Comparison of ENCODE assay signal across 13 cellular contexts in genomic region chr5:141957367-141957993, GRCh38. TPM values are rescaled to one million over a fixed set of nuclear protein-coding genes. Genes with fewer than 3 reads are reported as not detected.
DNase-seq lines count a peak whose midpoint lies in the region; ATAC-seq and TF ChIP-seq lines count a peak whose summit lies in the region.
"Had no signal": no experiment of that assay in that cellular context is flagged by ENCODE, and none has a peak within 500 bp of the region (broad histone marks: within the 10 kb centered on the region; RNA-seq: fewer than 3 reads in every experiment).

No MANE protein-coding gene starts in this region.

- no peaks in the 10 kb centered on the region for H3K27me3 Mint-ChIP-seq in activated naive CD4-positive, alpha-beta T cell treated with anti-CD3 and anti-CD28 coated beads for 36 hours (ENCODE audit: low read depth)
- no peaks in the 10 kb centered on the region for H3K27me3 Mint-ChIP-seq in activated naive CD8-positive, alpha-beta T cell treated with anti-CD3 and anti-CD28 coated beads, Interleukin-2, amount 50 U/mL, for 24 hours
- no peaks in the 10 kb centered on the region for H3K27me3 Mint-ChIP-seq in WTC11 (ENCODE audit: low read depth)

- H3K36me3 ChIP-seq in skeletal muscle tissue (ENCODE audit: control insufficient read depth in 3 of 3, insufficient read depth in 3 of 3, low read length in 3 of 3): no peaks in the 10 kb centered on the region

- H3K9me3 ChIP-seq in skeletal muscle tissue (ENCODE audit: control insufficient read depth in 3 of 3, low read length in 3 of 3): no peaks in the 10 kb centered on the region

- H3K27ac ChIP-seq in skeletal muscle tissue (ENCODE audit: low read depth, low read length) (peak overlapping the region; percentile 49), substantia nigra (ENCODE audit: low read depth, low read length, poor library complexity, severe bottlenecking) (no peak overlapping the region)

- H3K27me3 ChIP-seq in skeletal muscle tissue (ENCODE audit: control insufficient read depth in 3 of 3, insufficient read depth in 3 of 3, low read length in 3 of 3): no peaks in the 10 kb centered on the region

- H3K4me1 Mint-ChIP-seq in activated naive CD4-positive, alpha-beta T cell treated with anti-CD3 and anti-CD28 coated beads for 36 hours (ENCODE audit: low read depth): peaks cover 38% of the 10 kb centered on the region
- peaks cover 36% of the 10 kb centered on the region for H3K4me1 Mint-ChIP-seq in activated naive CD8-positive, alpha-beta T cell treated with anti-CD3 and anti-CD28 coated beads, Interleukin-2, amount 50 U/mL, for 24 hours
- peaks cover 38% of the 10 kb centered on the region for H3K4me1 Mint-ChIP-seq in WTC11

- intact Hi-C loops in activated naive CD4-positive, alpha-beta T cell treated with anti-CD3 and anti-CD28 coated beads for 36 hours (cut with micrococcal nuclease): no loop called here

- H3K4me3 Mint-ChIP-seq in activated naive CD4-positive, alpha-beta T cell treated with anti-CD3 and anti-CD28 coated beads for 36 hours: peak overlapping the region; percentile 68
- H3K4me3 Mint-ChIP-seq in activated naive CD8-positive, alpha-beta T cell treated with anti-CD3 and anti-CD28 coated beads, Interleukin-2, amount 50 U/mL, for 24 hours: peak overlapping the region; percentile 77
- H3K4me3 Mint-ChIP-seq in WTC11: no peak overlapping the region
- H3K4me3 Mint-ChIP-seq: mesothelial cell of epicardium had no signal

- no peak for DNase-seq in activated naive CD4-positive, alpha-beta T cell treated with anti-CD3 and anti-CD28 coated beads for 36 hours
- no peak for DNase-seq in activated naive CD4-positive, alpha-beta T cell treated with Interleukin-2 at 50 U/mL for 16 hours
- peak; percentile 63 for DNase-seq in NCI-H146 (lab: John Stamatoyannopoulos, UW)
- no peak for DNase-seq in activated naive CD8-positive, alpha-beta T cell treated with anti-CD3 and anti-CD28 coated beads, Interleukin-2, amount 50 U/mL, for 24 hours
- DNase-seq in substantia nigra (lab: John Stamatoyannopoulos, UW): no peak
- no peak for DNase-seq in HuH-7.5 (ENCODE audit: low spot score)
- DNase-seq in WTC11 (ENCODE audit: low spot score): no peak
- DNase-seq: activated CD4-positive, CD25-positive, alpha-beta regulatory T cell treated with anti-CD3 and anti-CD28 coated beads, Interleukin-2, amount 50 U/mL, for 72 hours; C1 segment of cervical spinal cord; effector CD4-positive, alpha-beta T cell; NCI-H2171 had no signal

- H3K36me3 Mint-ChIP-seq in activated naive CD4-positive, alpha-beta T cell treated with anti-CD3 and anti-CD28 coated beads for 36 hours (ENCODE audit: low read depth): no peaks in the 10 kb centered on the region
- no peaks in the 10 kb centered on the region for H3K36me3 Mint-ChIP-seq in activated naive CD8-positive, alpha-beta T cell treated with anti-CD3 and anti-CD28 coated beads, Interleukin-2, amount 50 U/mL, for 24 hours (ENCODE audit: low read depth)
- H3K36me3 Mint-ChIP-seq in WTC11: no peaks in the 10 kb centered on the region
- H3K36me3 Mint-ChIP-seq: mesothelial cell of epicardium had no signal

- CTCF ChIA-PET in activated naive CD4-positive, alpha-beta T cell treated with anti-CD3 and anti-CD28 coated beads for 36 hours (lab: Charles Lee): interaction anchor here (0.6 to 6.7 kb wide), 13 partner anchors 13 to 263 kb away, joined by 3 to 134 read pairs (median 4); partner anchors contain the start of genes PCDH1 and RNF14
- CTCF ChIA-PET in WTC11 (lab: Charles Lee): interaction anchor here (0.5 to 7.4 kb wide), 18 partner anchors 10 to 700 kb away, joined by 3 to 136 read pairs (median 4); partner anchors contain the start of genes DELE1, FCHSD1, PCDH1 and RNF14

- TF ChIP-seq CTCF in WTC11 (IDR thresholded peaks at IDR 0.05): no peak

- no peaks in the 10 kb centered on the region for H3K9me3 Mint-ChIP-seq in activated naive CD4-positive, alpha-beta T cell treated with anti-CD3 and anti-CD28 coated beads for 36 hours
- no peaks in the 10 kb centered on the region for H3K9me3 Mint-ChIP-seq in activated naive CD8-positive, alpha-beta T cell treated with anti-CD3 and anti-CD28 coated beads, Interleukin-2, amount 50 U/mL, for 24 hours
- no peaks in the 10 kb centered on the region for H3K9me3 Mint-ChIP-seq in WTC11
- H3K9me3 Mint-ChIP-seq: mesothelial cell of epicardium had no signal

- peak overlapping the region in 2 of 3 donors; percentile 15 for H3K9ac ChIP-seq in skeletal muscle tissue (ENCODE audit: low read depth in 1 of 3, low read length in 3 of 3)

- H3K4me1 ChIP-seq in skeletal muscle tissue (ENCODE audit: control insufficient read depth in 3 of 3, insufficient read depth in 3 of 3, low read length in 3 of 3): peaks cover 18 to 39% (median 30%) of the 10 kb centered on the region in 3 donors

- no peak overlapping the region for H3K27ac Mint-ChIP-seq in activated naive CD4-positive, alpha-beta T cell treated with anti-CD3 and anti-CD28 coated beads for 36 hours
- H3K27ac Mint-ChIP-seq in activated naive CD8-positive, alpha-beta T cell treated with anti-CD3 and anti-CD28 coated beads, Interleukin-2, amount 50 U/mL, for 24 hours: peak overlapping the region; percentile 81
- H3K27ac Mint-ChIP-seq in WTC11: no peak overlapping the region
- H3K27ac Mint-ChIP-seq: mesothelial cell of epicardium had no signal

- POLR2A ChIA-PET in WTC11 (lab: Charles Lee): interaction anchor here (0.8 to 1.3 kb wide), 3 partner anchors 13 to 79 kb away, joined by 3 to 4 read pairs (median 3); partner anchors contain the start of genes DELE1 and PCDH1

- no peak for ATAC-seq in activated naive CD8-positive, alpha-beta T cell treated with anti-CD3 and anti-CD28 coated beads, Interleukin-2, amount 50 U/mL, for 24 hours
- no peak for ATAC-seq in WTC11

- peak overlapping the region; percentile 37 to 56 (median 55) for H3K4me3 ChIP-seq in skeletal muscle tissue (ENCODE audit: low read length in 3 of 3)

TF ChIP-seq in WTC11, 78 proteins besides CTCF, POLR2A, EP300 and RAD21 (continues in another document):
- TF ChIP-seq CREM (CRISPR knock-in tag; IDR thresholded peaks at IDR 0.05): no peak
- TF ChIP-seq ZNF416 (CRISPR knock-in tag; IDR thresholded peaks at IDR 0.05): no peak
- no peak for TF ChIP-seq ZNF317 (CRISPR knock-in tag; IDR thresholded peaks at IDR 0.05; ENCODE audit: borderline replicate concordance, low read depth)
- TF ChIP-seq SMAD4 (CRISPR knock-in tag; IDR thresholded peaks at IDR 0.05): no peak
- TF ChIP-seq TCF7 (CRISPR knock-in tag; IDR thresholded peaks at IDR 0.05; ENCODE audit: low read depth): no peak
- no peak for TF ChIP-seq E2F1 (CRISPR knock-in tag; IDR thresholded peaks at IDR 0.05)
- TF ChIP-seq PREB (CRISPR knock-in tag; IDR thresholded peaks at IDR 0.05; ENCODE audit: borderline replicate concordance): no peak
- no peak for TF ChIP-seq PRRX2 (CRISPR knock-in tag; IDR thresholded peaks at IDR 0.05)

RNA-seq across cellular contexts. Expression of gene PCDH12, which starts 0.5 kb away (rescaled TPM):
- total RNA-seq in activated naive CD4-positive, alpha-beta T cell treated with anti-CD3 and anti-CD28 coated beads for 36 hours: 1 to 10 TPM in 1 of 2 experiments, under 1 TPM in 1; 0.43 to 1.1 TPM
- total RNA-seq in skeletal muscle tissue (12.0 TPM), WTC11 (2021) (0.02 to 0.33 TPM in 2 of 3 replicates, not detected in the other)

RNA-seq across cellular contexts. Expression of gene RNF14, which starts 11.4 kb away (rescaled TPM):
- total RNA-seq in activated naive CD4-positive, alpha-beta T cell treated with anti-CD3 and anti-CD28 coated beads for 36 hours: 10 to 100 TPM; 29.8 to 35.6 TPM
- total RNA-seq in skeletal muscle tissue (44.4 TPM), WTC11 (2021) (17.0 to 22.6 TPM (median 20.5 TPM) in 3 replicates)

RNA-seq across cellular contexts. Expression of gene DELE1, which starts 33.8 kb away (rescaled TPM):
- 10 to 100 TPM; 48.0 to 50.6 TPM for total RNA-seq in activated naive CD4-positive, alpha-beta T cell treated with anti-CD3 and anti-CD28 coated beads for 36 hours
- total RNA-seq in skeletal muscle tissue (42.3 TPM), WTC11 (2021) (79.3 to 83.8 TPM (median 81.5 TPM) in 3 replicates)

RNA-seq across cellular contexts. Expression of gene GNPDA1, which starts 55.3 kb away (rescaled TPM):
- total RNA-seq in activated naive CD4-positive, alpha-beta T cell treated with anti-CD3 and anti-CD28 coated beads for 36 hours: 100 to 1,000 TPM; 250 to 259 TPM
- total RNA-seq in skeletal muscle tissue (25.1 TPM), WTC11 (2021) (54.8 to 67.3 TPM (median 62.9 TPM) in 3 replicates)
